21 cellular contexts compared by ENCODE assay signal in genomic region chr11:102338479-102339010, GRCh38. TPM values are rescaled to one million over a fixed set of nuclear protein-coding genes. Genes with fewer than 3 reads are reported as not detected.
DNase-seq lines count a peak whose midpoint lies in the region; ATAC-seq and TF ChIP-seq lines count a peak whose summit lies in the region.
"Had no signal": no experiment of that assay in that cellular context is flagged by ENCODE, and none has a peak within 500 bp of the region (broad histone marks: within the 10 kb centered on the region; RNA-seq: fewer than 3 reads in every experiment).

No MANE protein-coding gene starts in this region.

- H3K9me3 Mint-ChIP-seq in activated T-cell treated with anti-CD3 and anti-CD28 coated beads, Interleukin-2, amount 50 U/mL, for 72 hours = no peaks in the 10 kb centered on the region
- no peaks in the 10 kb centered on the region for H3K9me3 Mint-ChIP-seq in activated naive CD8-positive, alpha-beta T cell (ENCODE audit: low read depth)
- H3K9me3 Mint-ChIP-seq in stimulated activated effector memory CD8-positive, alpha-beta T cell treated with anti-CD3 and anti-CD28 coated beads, Interleukin-12 subunit alpha, Interleukin-12 subunit beta, amount 100 ng/mL, for 72 hours = no peaks in the 10 kb centered on the region

- peaks cover 22% of the 10 kb centered on the region for H3K4me1 Mint-ChIP-seq in activated T-cell treated with anti-CD3 and anti-CD28 coated beads, Interleukin-2, amount 50 U/mL, for 72 hours (ENCODE audit: low read depth)
- peaks cover 15% of the 10 kb centered on the region for H3K4me1 Mint-ChIP-seq in activated naive CD8-positive, alpha-beta T cell (ENCODE audit: low read depth)
- H3K4me1 Mint-ChIP-seq in stimulated activated effector memory CD8-positive, alpha-beta T cell treated with anti-CD3 and anti-CD28 coated beads, Interleukin-12 subunit alpha, Interleukin-12 subunit beta, amount 100 ng/mL, for 72 hours = peaks cover 42% of the 10 kb centered on the region

- H3K4me3 Mint-ChIP-seq in activated T-cell treated with anti-CD3 and anti-CD28 coated beads, Interleukin-2, amount 50 U/mL, for 72 hours = no peak overlapping the region
- no peak overlapping the region for H3K4me3 Mint-ChIP-seq in activated naive CD8-positive, alpha-beta T cell
- H3K4me3 Mint-ChIP-seq in stimulated activated effector memory CD8-positive, alpha-beta T cell treated with anti-CD3 and anti-CD28 coated beads, Interleukin-12 subunit alpha, Interleukin-12 subunit beta, amount 100 ng/mL, for 72 hours = no peak overlapping the region

- peak overlapping the region; percentile 7 for H3K27ac Mint-ChIP-seq in activated T-cell treated with anti-CD3 and anti-CD28 coated beads, Interleukin-2, amount 50 U/mL, for 72 hours
- peak overlapping the region; percentile 58 for H3K27ac Mint-ChIP-seq in activated naive CD8-positive, alpha-beta T cell
- H3K27ac Mint-ChIP-seq in stimulated activated effector memory CD8-positive, alpha-beta T cell treated with anti-CD3 and anti-CD28 coated beads, Interleukin-12 subunit alpha, Interleukin-12 subunit beta, amount 100 ng/mL, for 72 hours = peak overlapping the region; percentile 66

- peaks cover 3 to 13% of the 10 kb centered on the region in 2 donors for H3K36me3 Mint-ChIP-seq in activated T-cell treated with anti-CD3 and anti-CD28 coated beads, Interleukin-2, amount 50 U/mL, for 72 hours (ENCODE audit: insufficient read depth in 2 of 2)
- H3K36me3 Mint-ChIP-seq in activated naive CD8-positive, alpha-beta T cell = no peaks in the 10 kb centered on the region
- peaks cover 63% of the 10 kb centered on the region for H3K36me3 Mint-ChIP-seq in stimulated activated effector memory CD8-positive, alpha-beta T cell treated with anti-CD3 and anti-CD28 coated beads, Interleukin-12 subunit alpha, Interleukin-12 subunit beta, amount 100 ng/mL, for 72 hours

- no peaks in the 10 kb centered on the region for H3K27me3 Mint-ChIP-seq in activated T-cell treated with anti-CD3 and anti-CD28 coated beads, Interleukin-2, amount 50 U/mL, for 72 hours (ENCODE audit: low read depth)
- H3K27me3 Mint-ChIP-seq in activated naive CD8-positive, alpha-beta T cell = no peaks in the 10 kb centered on the region

- ATAC-seq in activated T-cell treated with anti-CD3 and anti-CD28 coated beads, Interleukin-2, amount 50 U/mL, for 72 hours (replicated peaks in 1 of 2) = no peak
- no peak for ATAC-seq in stimulated activated effector memory CD8-positive, alpha-beta T cell treated with anti-CD3 and anti-CD28 coated beads, Interleukin-12 subunit alpha, Interleukin-12 subunit beta, amount 100 ng/mL, for 72 hours
- ATAC-seq: foreskin keratinocyte, HCT116, left lobe of liver had no signal

- peak; percentile 42 for TF ChIP-seq POLR2A in GM19099 (IDR thresholded peaks at IDR 0.05; ENCODE audit: extremely low read depth, insufficient read length, low read depth)

- DNase-seq in activated T-cell treated with anti-CD3 and anti-CD28 coated beads, Interleukin-2, amount 50 U/mL, for 72 hours = no peak
- DNase-seq in activated T-cell treated with anti-CD3 and anti-CD28 coated beads for 4 hours (no peak), NCI-H446 treated with DMSO at 0.1 percent for 48 hours (lab: John Stamatoyannopoulos, UW) (no peak), NCI-H1105 treated with DMSO at 0.1 percent for 48 hours (lab: John Stamatoyannopoulos, UW) (no peak)
- DNase-seq in stimulated activated effector memory CD8-positive, alpha-beta T cell treated with anti-CD3 and anti-CD28 coated beads, Interleukin-12 subunit alpha, Interleukin-12 subunit beta, amount 100 ng/mL, for 72 hours (ENCODE audit: low spot score in 2 of 2) = no peak
- DNase-seq in stimulated activated CD4-positive, alpha-beta T cell treated with anti-CD3 and anti-CD28 coated beads, Interleukin-4, amount 100 ng/mL, for 4 hours = no peak
- DNase-seq: activated CD4-positive, CD25-positive, alpha-beta regulatory T cell treated with anti-CD3 and anti-CD28 coated beads, Interleukin-2, amount 50 U/mL, for 72 hours; activated effector memory CD4-positive, alpha-beta T cell treated with anti-CD3 and anti-CD28 coated beads, Interleukin-2, amount 50 U/mL, for 16 hours; colonic mucosa; effector memory CD4-positive, alpha-beta T cell; foreskin keratinocyte; MG63; NCI-H1417; NCI-H2081 treated with DMSO at 0.1 percent for 48 hours; NCI-H446; occipital lobe; Right ventricle myocardium superior had no signal

RNA-seq across cellular contexts. Expression of gene BIRC2, which starts 8.5 kb away (rescaled TPM):
- total RNA-seq in activated T-cell treated with anti-CD3 and anti-CD28 coated beads, Interleukin-2, amount 50 U/mL, for 72 hours = 10 to 100 TPM; 38.3 to 44.4 TPM

RNA-seq across cellular contexts. Expression of gene BIRC3, which starts 21.3 kb away (rescaled TPM):
- 100 to 1,000 TPM; 123 to 155 TPM for total RNA-seq in activated T-cell treated with anti-CD3 and anti-CD28 coated beads, Interleukin-2, amount 50 U/mL, for 72 hours

Comparison
In these comparisons a context has a peak if more than half of its experiments do, and no peak if none do; other contexts are left out.
1. H3K27ac Mint-ChIP-seq: peak in every context shown above with its lines; median percentile 66 in stimulated activated effector memory CD8-positive, alpha-beta T cell treated with anti-CD3 and anti-CD28 coated beads, Interleukin-12 subunit alpha, Interleukin-12 subunit beta, amount 100 ng/mL, for 72 hours; 58 in activated naive CD8-positive, alpha-beta T cell; 7 in activated T-cell treated with anti-CD3 and anti-CD28 coated beads, Interleukin-2, amount 50 U/mL, for 72 hours.